Comparison of ENCODE assay signal across 20 cellular contexts in the genomic region with DNA sequence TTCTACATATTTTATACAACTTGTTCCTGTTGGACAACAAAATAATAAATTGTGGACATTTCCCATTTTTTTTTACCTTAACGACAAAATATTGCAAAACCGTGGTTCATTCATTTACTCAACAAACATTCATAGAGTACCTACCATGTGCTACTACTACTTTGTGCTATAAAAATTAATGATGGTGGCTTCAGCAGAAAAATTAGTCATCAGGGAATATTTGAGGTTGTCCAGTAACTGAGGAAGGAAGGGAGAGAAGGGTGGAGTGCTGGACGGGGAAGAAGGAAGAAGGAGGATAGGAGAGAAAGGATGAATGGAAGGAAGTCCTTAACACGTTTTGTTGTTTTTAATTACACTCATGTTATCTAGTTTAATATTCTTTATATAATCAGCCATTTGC.
"Had no signal": no experiment of that assay in that cellular context is flagged by ENCODE, and none has a peak within 500 bp of the region (broad histone marks: within the 10 kb centered on the region; RNA-seq: fewer than 3 reads in every experiment).

No MANE protein-coding gene starts in this region.

- H3K27ac Mint-ChIP-seq: activated CD4-positive, alpha-beta T cell treated with anti-CD3 and anti-CD28 coated beads, Interleukin-2, amount 10 ng/mL, durations not matched to agents 7 days and 5 days; activated CD8-positive, alpha-beta T cell treated with anti-CD3 and anti-CD28 coated beads, Interleukin-2, amount 10 ng/mL, durations not matched to agents 7 days and 5 days; activated T-cell treated with anti-CD3 and anti-CD28 coated beads, Interleukin-2, amount 50 U/mL, for 24 hours; activated T-helper 2 cell treated with anti-CD3 and anti-CD28 coated beads, Interferon-gamma antibody, Interleukin-2, Interleukin-4, amounts not matched to agents 10 μg/mL and 5 μg/mL and 100 μg/mL, durations not matched to agents 14 hours and 24 hours and 36 hours; brain; immature natural killer cell; natural killer cell; stimulated activated effector memory CD8-positive, alpha-beta T cell treated with anti-CD3 and anti-CD28 coated beads, Interleukin-12 subunit alpha, Interleukin-12 subunit beta, amount 100 ng/mL, for 72 hours had no signal

- H3K36me3 Mint-ChIP-seq: immature natural killer cell; natural killer cell; stimulated activated effector memory CD8-positive, alpha-beta T cell treated with anti-CD3 and anti-CD28 coated beads, Interleukin-12 subunit alpha, Interleukin-12 subunit beta, amount 100 ng/mL, for 72 hours had no signal

- H3K9me3 Mint-ChIP-seq: activated CD4-positive, alpha-beta T cell treated with anti-CD3 and anti-CD28 coated beads, Interleukin-2, amount 10 ng/mL, durations not matched to agents 7 days and 5 days; activated T-cell treated with anti-CD3 and anti-CD28 coated beads, Interleukin-2, amount 50 U/mL, for 24 hours; activated T-helper 2 cell treated with anti-CD3 and anti-CD28 coated beads, Interferon-gamma antibody, Interleukin-2, Interleukin-4, amounts not matched to agents 10 μg/mL and 5 μg/mL and 100 μg/mL, durations not matched to agents 14 hours and 24 hours and 36 hours; brain; immature natural killer cell; natural killer cell; stimulated activated effector memory CD8-positive, alpha-beta T cell treated with anti-CD3 and anti-CD28 coated beads, Interleukin-12 subunit alpha, Interleukin-12 subunit beta, amount 100 ng/mL, for 72 hours had no signal

- DNase-seq: activated CD4-positive, alpha-beta T cell treated with anti-CD3 and anti-CD28 coated beads, Interleukin-2, amount 10 ng/mL, durations not matched to agents 7 days and 5 days; activated CD4-positive, CD25-positive, alpha-beta regulatory T cell; activated CD8-positive, alpha-beta T cell treated with anti-CD3 and anti-CD28 coated beads, Interleukin-2, amount 10 ng/mL, durations not matched to agents 7 days and 5 days; activated naive CD4-positive, alpha-beta T cell treated with Interleukin-2 at 50 U/mL for 16 hours; activated T-cell treated with anti-CD3 and anti-CD28 coated beads, Interleukin-2, amount 50 U/mL, for 24 hours; anterior cingulate cortex; caudate nucleus; immature natural killer cell; kidney glomerular epithelial cell; natural killer cell; right cardiac atrium; small intestine; stimulated activated CD4-positive, alpha-beta T cell treated with anti-CD3 and anti-CD28 coated beads, Interleukin-4, amount 100 ng/mL, for 24 hours; T1000; upper lobe of left lung had no signal

- H3K9me3 ChIP-seq: gastroesophageal sphincter, thoracic aorta, upper lobe of left lung had no signal

- ATAC-seq: activated CD8-positive, alpha-beta T cell treated with anti-CD3 and anti-CD28 coated beads, Interleukin-2, amount 10 ng/mL, durations not matched to agents 7 days and 5 days; gastroesophageal sphincter; natural killer cell; right cardiac atrium; stimulated activated effector memory CD8-positive, alpha-beta T cell treated with anti-CD3 and anti-CD28 coated beads, Interleukin-12 subunit alpha, Interleukin-12 subunit beta, amount 100 ng/mL, for 72 hours had no signal

- H3K4me3 ChIP-seq: gastroesophageal sphincter, thoracic aorta, upper lobe of left lung had no signal

- H3K27me3 ChIP-seq: gastroesophageal sphincter, upper lobe of left lung had no signal

- H3K27ac ChIP-seq: gastroesophageal sphincter, thoracic aorta had no signal
